1 cellular context compared by ENCODE assay signal in the genomic region with DNA sequence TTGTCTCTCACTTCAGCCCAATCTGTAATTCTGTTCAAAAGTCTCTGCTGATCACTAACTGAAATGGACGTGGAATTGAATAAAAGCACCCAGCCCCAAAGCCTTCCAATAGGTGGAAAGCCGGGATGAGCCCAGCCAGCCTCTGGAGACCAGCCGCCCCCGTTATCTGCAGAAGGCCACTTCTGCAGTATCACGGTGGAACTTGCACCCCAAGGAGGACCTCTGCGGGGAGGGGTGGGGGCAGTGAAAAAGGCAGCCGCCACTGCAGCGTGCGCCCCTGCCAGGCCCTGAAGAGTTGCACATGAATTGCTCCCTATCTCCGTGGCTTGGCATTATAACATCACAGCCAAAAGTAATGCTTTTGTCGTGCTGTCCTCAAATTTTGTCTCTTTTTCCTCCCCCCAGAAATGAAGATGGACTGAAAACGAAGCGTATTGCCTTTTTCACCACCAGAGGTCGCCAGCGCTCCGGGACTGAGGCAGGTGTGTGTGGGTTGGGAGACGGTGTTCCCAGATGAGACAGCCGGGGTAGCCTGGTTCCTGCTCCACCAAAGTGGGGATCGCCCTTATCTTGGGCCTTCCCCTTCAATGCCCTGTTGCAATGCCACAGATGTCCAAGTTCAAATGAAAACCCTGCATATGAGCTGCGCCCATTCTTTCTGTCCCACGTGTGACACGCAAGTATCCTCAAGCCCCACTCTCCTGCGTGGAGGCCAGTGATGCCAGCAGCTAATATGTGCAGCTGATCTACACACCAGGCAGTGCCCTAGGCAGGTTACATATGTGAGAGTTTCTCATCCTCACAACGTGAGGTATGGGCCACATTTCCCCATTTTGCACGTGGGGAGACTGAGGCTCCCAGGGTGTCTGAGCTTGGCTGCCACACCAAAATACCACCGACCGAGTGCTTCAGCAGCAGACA.
A peak's percentile ranks its signal among the peaks of the same experiment; 100 is the strongest.
TF ChIP-seq lines count a peak whose summit lies in the region.

No MANE protein-coding gene starts in this region.

TF ChIP-seq in H1, 55 proteins besides CTCF, POLR2A, EP300 and RAD21 (continued from another document):
- TF ChIP-seq GABPA (IDR thresholded peaks at IDR 0.05; ENCODE audit: borderline replicate concordance, insufficient read depth, low read length) = peak; percentile 44; the same call in 1 of the 2 replicates
- no peak for TF ChIP-seq CBX5 (IDR thresholded peaks at IDR 0.05; ENCODE audit: low read depth, low read length)
- no peak for TF ChIP-seq EGR1 (IDR thresholded peaks at IDR 0.05; ENCODE audit: borderline replicate concordance, low read depth, low read length)
- TF ChIP-seq TBP (IDR thresholded peaks at IDR 0.05; ENCODE audit: low read depth, low read length) = 0 out of 2 replicates have a peak, but pooled peaks have one; percentile 28
